ENCODE assay signal across 8 cellular contexts in the genomic region with DNA sequence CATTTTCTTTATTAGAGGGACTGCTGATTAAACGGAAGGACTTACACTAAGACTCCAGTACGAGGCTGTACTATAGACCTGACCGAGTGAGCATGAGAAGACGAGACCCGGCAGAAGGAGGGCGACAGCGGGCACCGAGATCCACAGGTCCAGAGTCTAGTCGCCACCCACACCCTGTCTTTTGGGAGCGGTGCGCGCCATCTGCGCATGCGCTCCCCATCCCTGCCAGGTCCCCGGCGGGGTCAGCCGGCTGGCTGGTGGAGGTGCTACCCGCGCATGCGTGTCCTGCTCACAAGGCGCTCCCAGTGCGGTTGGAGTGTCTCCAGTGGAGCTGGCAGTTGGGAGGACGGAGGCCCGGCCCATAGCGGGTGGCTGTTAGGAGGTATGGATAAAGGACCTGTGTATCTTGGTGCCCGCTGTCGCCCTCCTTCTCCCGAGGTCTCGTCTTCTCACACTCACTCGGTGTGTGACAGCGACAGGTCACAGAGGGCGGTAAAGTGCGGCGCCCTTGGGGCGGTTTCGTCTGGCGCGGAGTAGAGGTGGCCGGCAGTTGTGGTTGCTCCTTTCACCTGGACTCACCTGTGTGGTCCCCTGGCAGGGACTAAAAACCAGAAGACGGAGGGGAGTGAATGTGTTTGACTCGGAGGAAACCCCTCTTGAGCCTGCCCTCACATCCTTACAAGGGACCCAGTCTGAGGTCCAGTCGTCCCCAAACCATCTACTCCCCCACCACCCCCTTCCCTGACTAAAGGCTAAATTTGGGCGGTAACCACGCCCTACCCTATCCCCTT. TPM values are rescaled to one million over a fixed set of nuclear protein-coding genes. Genes with fewer than 3 reads are reported as not detected.
A peak's percentile ranks its signal among the peaks of the same experiment; 100 is the strongest.
DNase-seq lines count a peak whose midpoint lies in the region; ATAC-seq and TF ChIP-seq lines count a peak whose summit lies in the region.

No MANE protein-coding gene starts in this region.

- H3K79me2 ChIP-seq in hepatocyte, result no peaks in the 10 kb centered on the region

- DNase-seq in NCI-H1417 treated with DMSO at 0.1 percent for 48 hours (lab: John Stamatoyannopoulos, UW) (peak; percentile 44), T-helper 17 cell (peak; percentile 50 to 70 (median 69)), ascending aorta (ENCODE audit: low spot score in 2 of 2) (peak; percentile 23 to 88), hepatocyte (ENCODE audit: low spot score) (peak; percentile 85), retinal pigment epithelial cell (ENCODE audit: low read depth) (no peak)

- no peaks in the 10 kb centered on the region for H4K20me1 ChIP-seq in hepatocyte (ENCODE audit: insufficient read depth, poor library complexity, severe bottlenecking)

- H3K9me3 ChIP-seq in ES-I3 (ENCODE audit: control insufficient read depth, insufficient read depth, low read length) (no peaks in the 10 kb centered on the region), T-helper 17 cell (ENCODE audit: control insufficient read depth, low read length, poor library complexity, severe bottlenecking) (no peaks in the 10 kb centered on the region), ascending aorta (no peaks in the 10 kb centered on the region), hepatocyte (ENCODE audit: low read depth) (no peaks in the 10 kb centered on the region)

- peaks cover 2% of the 10 kb centered on the region for H3K36me3 Mint-ChIP-seq in T-helper 17 cell (ENCODE audit: low read depth)

- peak overlapping the region; percentile 64 for H2AFZ ChIP-seq in hepatocyte

- H3K9ac ChIP-seq in ES-I3 (ENCODE audit: low read depth, low read length), result peak overlapping the region; percentile 71; the same call in 1 of the 2 replicates

- TF ChIP-seq CTCF in ascending aorta (IDR thresholded peaks at IDR 0.05), result no peak
- no peak for TF ChIP-seq CTCF in hepatocyte (IDR thresholded peaks at IDR 0.05; ENCODE audit: poor library complexity)
- TF ChIP-seq CTCF in retinal pigment epithelial cell (conservative IDR thresholded peaks at IDR 0.05; ENCODE audit: low read depth, low read length), result no peak

- no peaks in the 10 kb centered on the region for H3K9me2 ChIP-seq in hepatocyte (replicated peaks; ENCODE audit: insufficient read depth)

- H3K27ac Mint-ChIP-seq in T-helper 17 cell, result no peak overlapping the region

- H3K27ac ChIP-seq in ascending aorta (peak overlapping the region in 1 of 2 donors; percentile 0), hepatocyte (peak overlapping the region; percentile 31)

- WGBS in hepatocyte (ENCODE audit: low lambda C conversion rate, missing lambda C conversion rate), result 45% methylated on average over 44 of the region's 44 CpGs

- peaks cover 4% of the 10 kb centered on the region for H3K4me1 Mint-ChIP-seq in T-helper 17 cell

- H3K4me3 Mint-ChIP-seq in T-helper 17 cell, result peak overlapping the region; percentile 85

- H3K4me1 ChIP-seq in ES-I3 (ENCODE audit: insufficient read depth, low read length) (no peaks in the 10 kb centered on the region), ascending aorta (peaks cover 0 to 4% of the 10 kb centered on the region in 2 donors), hepatocyte (ENCODE audit: insufficient read depth) (peaks cover 6% of the 10 kb centered on the region)

- H3K4me3 ChIP-seq in ascending aorta (peak overlapping the region; percentile 44 to 56), hepatocyte (peak overlapping the region; percentile 21), retinal pigment epithelial cell (ENCODE audit: low read length) (peak overlapping the region; percentile 49)

- H3K36me3 ChIP-seq in ES-I3 (ENCODE audit: insufficient read depth, low read length) (no peaks in the 10 kb centered on the region), ascending aorta (no peaks in the 10 kb centered on the region), hepatocyte (replicated peaks; ENCODE audit: insufficient read depth, low read depth) (no peaks in the 10 kb centered on the region)

- H3K27me3 ChIP-seq in ascending aorta (no peaks in the 10 kb centered on the region), hepatocyte (no peaks in the 10 kb centered on the region)

- intact Hi-C loops in ascending aorta (cut with DNase I), result loop anchor here (5.0 kb wide), 2 partner anchors 241 to 916 kb away; a partner anchor contains a TSS

- peak overlapping the region; percentile 83 for H3K4me2 ChIP-seq in hepatocyte

- H3K27me3 Mint-ChIP-seq in T-helper 17 cell, result peaks cover 5% of the 10 kb centered on the region

- peak; percentile 74 for ATAC-seq in HG02588 (IDR thresholded peaks at IDR 0.05; ENCODE audit: unreplicated experiment)
- ATAC-seq in T-helper 17 cell, result peak; percentile 82
- ATAC-seq in GM18870 (IDR thresholded peaks at IDR 0.05; ENCODE audit: unreplicated experiment), result no peak

RNA-seq across cellular contexts. Expression of a gene that starts 7.6 kb away (rescaled TPM):
- total RNA-seq in T-helper 17 cell, result 10 to 100 TPM; 41.0 to 43.4 TPM
- 21.5 TPM for total RNA-seq in ascending aorta
- total RNA-seq in hepatocyte, result 66.1 and 70.8 TPM in 2 replicates
- polyA plus RNA-seq in hepatocyte, result 95.9 and 98.0 TPM in 2 replicates

RNA-seq across cellular contexts. Expression of a gene that starts 19.1 kb away (rescaled TPM):
- 1 to 10 TPM; 1.5 to 1.6 TPM for total RNA-seq in T-helper 17 cell
- not detected for total RNA-seq in ascending aorta
- total RNA-seq in hepatocyte, result 0.24 and 1.1 TPM in 2 replicates
- 0.86 and 1.2 TPM in 2 replicates for polyA plus RNA-seq in hepatocyte

RNA-seq across cellular contexts. Expression of a gene that starts 19.3 kb away (rescaled TPM):
- total RNA-seq in T-helper 17 cell, result 10 to 100 TPM; 43.4 to 47.6 TPM
- 11.2 TPM for total RNA-seq in ascending aorta
- 14.0 and 15.3 TPM in 2 replicates for total RNA-seq in hepatocyte
- 17.3 and 24.7 TPM in 2 replicates for polyA plus RNA-seq in hepatocyte
